In the genomic region with DNA sequence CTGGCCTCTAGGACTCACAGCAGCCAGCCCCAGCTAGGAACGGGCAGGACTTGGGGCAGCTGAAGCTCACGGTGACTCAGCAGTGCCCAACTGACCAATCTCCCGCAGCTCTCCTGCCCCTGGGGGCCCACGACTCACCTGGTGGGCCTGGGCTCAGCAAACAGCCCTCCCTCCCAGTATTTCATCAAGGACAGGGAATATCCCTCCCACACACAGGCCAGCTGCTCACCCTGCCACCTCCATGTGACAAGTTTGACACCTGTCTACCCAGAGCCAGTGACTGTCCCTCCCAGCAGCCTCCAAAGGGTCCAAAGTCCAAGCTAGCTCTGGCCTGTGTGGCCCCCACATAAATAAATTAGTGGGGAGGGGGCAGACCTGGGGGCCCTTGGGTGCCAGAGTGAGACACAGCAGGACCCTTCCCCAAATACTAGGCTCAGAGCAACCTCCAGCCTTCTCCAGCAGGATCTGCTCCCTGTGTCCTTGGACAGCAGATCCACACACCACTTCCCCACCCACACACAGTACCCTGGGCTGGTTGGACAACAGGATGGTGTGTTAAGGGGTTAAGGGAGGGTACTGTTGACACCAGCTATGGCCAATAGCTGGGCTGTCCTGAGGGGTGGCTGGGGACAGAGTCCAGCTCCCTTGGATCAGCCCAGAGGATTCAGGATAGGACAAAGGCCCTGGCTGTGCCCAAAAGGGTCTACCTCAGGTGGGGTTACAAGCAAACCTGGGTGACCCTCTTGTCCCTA, we compare ENCODE assay signal across 1 cellular context.
TF ChIP-seq lines count a peak whose summit lies in the region.

No MANE protein-coding gene starts in this region.

TF ChIP-seq in HepG2, 621 proteins besides CTCF, POLR2A, EP300 and RAD21 (continued from another document and continues in another):
- TF ChIP-seq LBX2 (CRISPR knock-in tag; IDR thresholded peaks at IDR 0.05; ENCODE audit: borderline replicate concordance) (no peak; the same call in 1 of the 2 replicates), CHD2 (IDR thresholded peaks at IDR 0.05; ENCODE audit: low read depth, low read length) (no peak), ZBTB14 (CRISPR knock-in tag; IDR thresholded peaks at IDR 0.05) (no peak), ZFAT (CRISPR knock-in tag; conservative IDR thresholded peaks at IDR 0.05) (no peak), RFXAP (CRISPR knock-in tag; IDR thresholded peaks at IDR 0.05; ENCODE audit: borderline replicate concordance) (no peak; the same call in 1 of the 2 replicates), ZNF782 (CRISPR knock-in tag; IDR thresholded peaks at IDR 0.05; ENCODE audit: borderline replicate concordance) (no peak), MEIS1 (CRISPR knock-in tag; IDR thresholded peaks at IDR 0.05; ENCODE audit: borderline replicate concordance) (peak; percentile 98), RARG (CRISPR knock-in tag; IDR thresholded peaks at IDR 0.05; ENCODE audit: low read depth) (0 out of 2 replicates have a peak, but pooled peaks have one; percentile 53), ATRX (CRISPR knock-in tag; IDR thresholded peaks at IDR 0.05; ENCODE audit: borderline replicate concordance) (no peak), FOSL2 (CRISPR knock-in tag; IDR thresholded peaks at IDR 0.05) (peak; percentile 90), ZNF772 (CRISPR knock-in tag; IDR thresholded peaks at IDR 0.05) (peak; percentile 77), NR2F6 (IDR thresholded peaks at IDR 0.05) (peak; percentile 65), NR2F6 (CRISPR knock-in tag; IDR thresholded peaks at IDR 0.05) (peak; percentile 48; the same call in 1 of the 2 replicates), REL (CRISPR knock-in tag; conservative IDR thresholded peaks at IDR 0.05) (peak; percentile 32; the same call in 1 of the 2 replicates), SALL1 (CRISPR knock-in tag; IDR thresholded peaks at IDR 0.05) (peak; percentile 82), ZNF331 (CRISPR knock-in tag; IDR thresholded peaks at IDR 0.05) (peak; percentile 39), ZMAT5 (CRISPR knock-in tag; IDR thresholded peaks at IDR 0.05; ENCODE audit: borderline replicate concordance, low read depth) (no peak), CCDC6 (CRISPR knock-in tag; IDR thresholded peaks at IDR 0.05) (peak; percentile 78), ZNF775 (CRISPR knock-in tag; IDR thresholded peaks at IDR 0.05; ENCODE audit: borderline replicate concordance) (peak; percentile 71; the same call in 1 of the 2 replicates), MXI1 (IDR thresholded peaks at IDR 0.05; ENCODE audit: borderline replicate concordance, low read depth, low read length) (peak; percentile 76; the same call in 1 of the 3 replicates), MED13 (CRISPR knock-in tag; IDR thresholded peaks at IDR 0.05) (no peak), ZNF367 (CRISPR knock-in tag; IDR thresholded peaks at IDR 0.05; ENCODE audit: borderline replicate concordance) (no peak), ZSCAN20 (CRISPR knock-in tag; IDR thresholded peaks at IDR 0.05; ENCODE audit: borderline replicate concordance) (no peak), BRCA1 (CRISPR knock-in tag; IDR thresholded peaks at IDR 0.05) (peak; percentile 44; the same call in 1 of the 2 replicates), KAT8 (CRISPR knock-in tag; IDR thresholded peaks at IDR 0.05) (peak; percentile 70), ELF3 (CRISPR knock-in tag; IDR thresholded peaks at IDR 0.05) (peak; percentile 81; the same call in 1 of the 2 replicates), THAP9 (CRISPR knock-in tag; IDR thresholded peaks at IDR 0.05; ENCODE audit: borderline replicate concordance) (peak; percentile 42; the same call in 1 of the 2 replicates), SMYD3 (CRISPR knock-in tag; IDR thresholded peaks at IDR 0.05) (0 out of 2 replicates have a peak, but pooled peaks have one; percentile 76)
- TF ChIP-seq, protein P1, sequence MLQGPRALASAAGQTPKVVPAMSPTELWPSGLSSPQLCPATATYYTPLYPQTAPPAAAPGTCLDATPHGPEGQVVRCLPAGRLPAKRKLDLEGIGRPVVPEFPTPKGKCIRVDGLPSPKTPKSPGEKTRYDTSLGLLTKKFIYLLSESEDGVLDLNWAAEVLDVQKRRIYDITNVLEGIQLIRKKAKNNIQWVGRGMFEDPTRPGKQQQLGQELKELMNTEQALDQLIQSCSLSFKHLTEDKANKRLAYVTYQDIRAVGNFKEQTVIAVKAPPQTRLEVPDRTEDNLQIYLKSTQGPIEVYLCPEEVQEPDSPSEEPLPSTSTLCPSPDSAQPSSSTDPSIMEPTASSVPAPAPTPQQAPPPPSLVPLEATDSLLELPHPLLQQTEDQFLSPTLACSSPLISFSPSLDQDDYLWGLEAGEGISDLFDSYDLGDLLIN (CRISPR knock-in tag; IDR thresholded peaks at IDR 0.05; ENCODE audit: borderline replicate concordance) = peak; percentile 11; the same call in 1 of the 2 replicates
- TF ChIP-seq, protein P2, sequence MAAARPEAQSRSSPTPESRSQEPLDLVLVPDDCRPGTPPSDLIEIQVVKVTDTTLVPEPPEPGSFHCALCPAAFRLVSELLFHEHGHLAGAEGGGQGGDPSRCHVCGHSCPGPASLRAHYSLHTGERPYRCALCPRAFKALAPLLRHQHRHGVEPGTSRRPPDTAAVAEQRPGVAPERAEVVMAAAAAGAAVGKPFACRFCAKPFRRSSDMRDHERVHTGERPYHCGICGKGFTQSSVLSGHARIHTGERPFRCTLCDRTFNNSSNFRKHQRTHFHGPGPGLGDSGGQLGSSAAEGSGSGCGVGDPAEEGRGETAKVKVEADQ (CRISPR knock-in tag; IDR thresholded peaks at IDR 0.05; ENCODE audit: borderline replicate concordance) = no peak
- TF ChIP-seq, protein P3, sequence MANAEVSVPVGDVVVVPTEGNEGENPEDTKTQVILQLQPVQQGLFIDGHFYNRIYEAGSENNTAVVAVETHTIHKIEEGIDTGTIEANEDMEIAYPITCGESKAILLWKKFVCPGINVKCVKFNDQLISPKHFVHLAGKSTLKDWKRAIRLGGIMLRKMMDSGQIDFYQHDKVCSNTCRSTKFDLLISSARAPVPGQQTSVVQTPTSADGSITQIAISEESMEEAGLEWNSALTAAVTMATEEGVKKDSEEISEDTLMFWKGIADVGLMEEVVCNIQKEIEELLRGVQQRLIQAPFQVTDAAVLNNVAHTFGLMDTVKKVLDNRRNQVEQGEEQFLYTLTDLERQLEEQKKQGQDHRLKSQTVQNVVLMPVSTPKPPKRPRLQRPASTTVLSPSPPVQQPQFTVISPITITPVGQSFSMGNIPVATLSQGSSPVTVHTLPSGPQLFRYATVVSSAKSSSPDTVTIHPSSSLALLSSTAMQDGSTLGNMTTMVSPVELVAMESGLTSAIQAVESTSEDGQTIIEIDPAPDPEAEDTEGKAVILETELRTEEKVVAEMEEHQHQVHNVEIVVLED (CRISPR knock-in tag; IDR thresholded peaks at IDR 0.05; ENCODE audit: borderline replicate concordance) = peak; percentile 67; the same call in 1 of the 2 replicates
- TF ChIP-seq, protein P4, sequence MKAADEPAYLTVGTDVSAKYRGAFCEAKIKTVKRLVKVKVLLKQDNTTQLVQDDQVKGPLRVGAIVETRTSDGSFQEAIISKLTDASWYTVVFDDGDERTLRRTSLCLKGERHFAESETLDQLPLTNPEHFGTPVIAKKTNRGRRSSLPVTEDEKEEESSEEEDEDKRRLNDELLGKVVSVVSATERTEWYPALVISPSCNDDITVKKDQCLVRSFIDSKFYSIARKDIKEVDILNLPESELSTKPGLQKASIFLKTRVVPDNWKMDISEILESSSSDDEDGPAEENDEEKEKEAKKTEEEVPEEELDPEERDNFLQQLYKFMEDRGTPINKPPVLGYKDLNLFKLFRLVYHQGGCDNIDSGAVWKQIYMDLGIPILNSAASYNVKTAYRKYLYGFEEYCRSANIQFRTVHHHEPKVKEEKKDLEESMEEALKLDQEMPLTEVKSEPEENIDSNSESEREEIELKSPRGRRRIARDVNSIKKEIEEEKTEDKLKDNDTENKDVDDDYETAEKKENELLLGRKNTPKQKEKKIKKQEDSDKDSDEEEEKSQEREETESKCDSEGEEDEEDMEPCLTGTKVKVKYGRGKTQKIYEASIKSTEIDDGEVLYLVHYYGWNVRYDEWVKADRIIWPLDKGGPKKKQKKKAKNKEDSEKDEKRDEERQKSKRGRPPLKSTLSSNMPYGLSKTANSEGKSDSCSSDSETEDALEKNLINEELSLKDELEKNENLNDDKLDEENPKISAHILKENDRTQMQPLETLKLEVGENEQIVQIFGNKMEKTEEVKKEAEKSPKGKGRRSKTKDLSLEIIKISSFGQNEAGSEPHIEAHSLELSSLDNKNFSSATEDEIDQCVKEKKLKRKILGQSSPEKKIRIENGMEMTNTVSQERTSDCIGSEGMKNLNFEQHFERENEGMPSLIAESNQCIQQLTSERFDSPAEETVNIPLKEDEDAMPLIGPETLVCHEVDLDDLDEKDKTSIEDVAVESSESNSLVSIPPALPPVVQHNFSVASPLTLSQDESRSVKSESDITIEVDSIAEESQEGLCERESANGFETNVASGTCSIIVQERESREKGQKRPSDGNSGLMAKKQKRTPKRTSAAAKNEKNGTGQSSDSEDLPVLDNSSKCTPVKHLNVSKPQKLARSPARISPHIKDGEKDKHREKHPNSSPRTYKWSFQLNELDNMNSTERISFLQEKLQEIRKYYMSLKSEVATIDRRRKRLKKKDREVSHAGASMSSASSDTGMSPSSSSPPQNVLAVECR (CRISPR knock-in tag; IDR thresholded peaks at IDR 0.05; ENCODE audit: borderline replicate concordance) = peak; percentile 91
- TF ChIP-seq, protein P5, sequence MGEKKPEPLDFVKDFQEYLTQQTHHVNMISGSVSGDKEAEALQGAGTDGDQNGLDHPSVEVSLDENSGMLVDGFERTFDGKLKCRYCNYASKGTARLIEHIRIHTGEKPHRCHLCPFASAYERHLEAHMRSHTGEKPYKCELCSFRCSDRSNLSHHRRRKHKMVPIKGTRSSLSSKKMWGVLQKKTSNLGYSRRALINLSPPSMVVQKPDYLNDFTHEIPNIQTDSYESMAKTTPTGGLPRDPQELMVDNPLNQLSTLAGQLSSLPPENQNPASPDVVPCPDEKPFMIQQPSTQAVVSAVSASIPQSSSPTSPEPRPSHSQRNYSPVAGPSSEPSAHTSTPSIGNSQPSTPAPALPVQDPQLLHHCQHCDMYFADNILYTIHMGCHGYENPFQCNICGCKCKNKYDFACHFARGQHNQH (CRISPR knock-in tag; IDR thresholded peaks at IDR 0.05) = peak; percentile 82
